22 cellular contexts compared by ENCODE assay signal in genomic region chr19:15589760-15590451, GRCh38. TPM values are rescaled to one million over a fixed set of nuclear protein-coding genes. Genes with fewer than 3 reads are reported as not detected.
"Had no signal": no experiment of that assay in that cellular context is flagged by ENCODE, and none has a peak within 500 bp of the region (broad histone marks: within the 10 kb centered on the region; RNA-seq: fewer than 3 reads in every experiment).

No MANE protein-coding gene starts in this region.

- H3K4me1 Mint-ChIP-seq: immature natural killer cell; stimulated activated effector memory CD8-positive, alpha-beta T cell treated with anti-CD3 and anti-CD28 coated beads, Interleukin-12 subunit alpha, Interleukin-12 subunit beta, amount 100 ng/mL, for 72 hours had no signal

- H3K4me3 ChIP-seq: esophagus muscularis mucosa, left ventricle myocardium inferior, lower lobe of right lung, psoas muscle, right lobe of liver, suprapubic skin, thyroid gland had no signal

- H3K27ac ChIP-seq: esophagus muscularis mucosa, left ventricle myocardium inferior, lower lobe of right lung, parathyroid adenoma, psoas muscle, right lobe of liver, suprapubic skin, thyroid gland had no signal

- ATAC-seq: lower lobe of right lung; naive thymus-derived CD4-positive, alpha-beta T cell; psoas muscle; right lobe of liver; stimulated activated effector memory CD8-positive, alpha-beta T cell treated with anti-CD3 and anti-CD28 coated beads, Interleukin-12 subunit alpha, Interleukin-12 subunit beta, amount 100 ng/mL, for 72 hours; stimulated activated naive CD8-positive, alpha-beta T cell treated with anti-CD3 and anti-CD28 coated beads, Interleukin-15, Interleukin-2, amounts not matched to agents 100 U/mL and 50 U/mL, for 24 hours had no signal

- H3K27me3 Mint-ChIP-seq: type B pancreatic cell had no signal

- H3K36me3 Mint-ChIP-seq: immature natural killer cell; stimulated activated effector memory CD8-positive, alpha-beta T cell treated with anti-CD3 and anti-CD28 coated beads, Interleukin-12 subunit alpha, Interleukin-12 subunit beta, amount 100 ng/mL, for 72 hours; type B pancreatic cell had no signal

- H2AFZ ChIP-seq: parathyroid adenoma had no signal

- H3K9me3 Mint-ChIP-seq: immature natural killer cell; stimulated activated effector memory CD8-positive, alpha-beta T cell treated with anti-CD3 and anti-CD28 coated beads, Interleukin-12 subunit alpha, Interleukin-12 subunit beta, amount 100 ng/mL, for 72 hours had no signal

- H3K4me3 Mint-ChIP-seq: immature natural killer cell; naive thymus-derived CD4-positive, alpha-beta T cell; stimulated activated effector memory CD8-positive, alpha-beta T cell treated with anti-CD3 and anti-CD28 coated beads, Interleukin-12 subunit alpha, Interleukin-12 subunit beta, amount 100 ng/mL, for 72 hours; type B pancreatic cell had no signal

- H3K27ac Mint-ChIP-seq: immature natural killer cell; naive thymus-derived CD4-positive, alpha-beta T cell; stimulated activated effector memory CD8-positive, alpha-beta T cell treated with anti-CD3 and anti-CD28 coated beads, Interleukin-12 subunit alpha, Interleukin-12 subunit beta, amount 100 ng/mL, for 72 hours; type B pancreatic cell had no signal

- H3K9me3 ChIP-seq: lower lobe of right lung, psoas muscle, right lobe of liver, suprapubic skin, thyroid gland had no signal

- DNase-seq: effector memory CD4-positive, alpha-beta T cell; immature natural killer cell; left ventricle myocardium inferior; lower lobe of right lung; naive thymus-derived CD4-positive, alpha-beta T cell; occipital lobe; psoas muscle; retina; stimulated activated CD4-positive, alpha-beta T cell treated with anti-CD3 and anti-CD28 coated beads, Interleukin-4, amount 100 ng/mL, for 1 hour; stimulated activated CD8-positive, alpha-beta memory T cell treated with anti-CD3 and anti-CD28 coated beads, Interleukin-4, amount 100 ng/mL, for 48 hours; stimulated activated naive CD8-positive, alpha-beta T cell treated with anti-CD3 and anti-CD28 coated beads, Interleukin-15, Interleukin-2, amounts not matched to agents 100 U/mL and 50 U/mL, for 24 hours; thyroid gland had no signal

- H3K9ac ChIP-seq: parathyroid adenoma had no signal

- H3K4me1 ChIP-seq: left ventricle myocardium inferior, lower lobe of right lung, psoas muscle, right lobe of liver, suprapubic skin, thyroid gland had no signal

- H3K36me3 ChIP-seq: esophagus muscularis mucosa, left ventricle myocardium inferior, lower lobe of right lung, right lobe of liver, suprapubic skin, thyroid gland had no signal

- H3K79me2 ChIP-seq: parathyroid adenoma had no signal

- H3K27me3 ChIP-seq: right lobe of liver, thyroid gland had no signal

RNA-seq across cellular contexts. Expression of gene CYP4F8, which starts 25.1 kb away (rescaled TPM):
- total RNA-seq: esophagus muscularis mucosa; fibroblast of villous mesenchyme; left ventricle myocardium inferior; lower lobe of right lung; mesenteric fat pad; naive thymus-derived CD4-positive, alpha-beta T cell; occipital lobe; psoas muscle; right lobe of liver; thyroid gland had no signal
- polyA plus RNA-seq: immature natural killer cell; keratinocyte; naive thymus-derived CD4-positive, alpha-beta T cell; neural cell; psoas muscle had no signal

RNA-seq across cellular contexts. Expression of gene CYP4F3, which starts 50.8 kb away (rescaled TPM):
- total RNA-seq: fibroblast of villous mesenchyme, left ventricle myocardium inferior had no signal
- polyA plus RNA-seq: immature natural killer cell; naive thymus-derived CD4-positive, alpha-beta T cell; neural cell had no signal
